Comparison of ENCODE assay signal across 14 cellular contexts in the genomic region with DNA sequence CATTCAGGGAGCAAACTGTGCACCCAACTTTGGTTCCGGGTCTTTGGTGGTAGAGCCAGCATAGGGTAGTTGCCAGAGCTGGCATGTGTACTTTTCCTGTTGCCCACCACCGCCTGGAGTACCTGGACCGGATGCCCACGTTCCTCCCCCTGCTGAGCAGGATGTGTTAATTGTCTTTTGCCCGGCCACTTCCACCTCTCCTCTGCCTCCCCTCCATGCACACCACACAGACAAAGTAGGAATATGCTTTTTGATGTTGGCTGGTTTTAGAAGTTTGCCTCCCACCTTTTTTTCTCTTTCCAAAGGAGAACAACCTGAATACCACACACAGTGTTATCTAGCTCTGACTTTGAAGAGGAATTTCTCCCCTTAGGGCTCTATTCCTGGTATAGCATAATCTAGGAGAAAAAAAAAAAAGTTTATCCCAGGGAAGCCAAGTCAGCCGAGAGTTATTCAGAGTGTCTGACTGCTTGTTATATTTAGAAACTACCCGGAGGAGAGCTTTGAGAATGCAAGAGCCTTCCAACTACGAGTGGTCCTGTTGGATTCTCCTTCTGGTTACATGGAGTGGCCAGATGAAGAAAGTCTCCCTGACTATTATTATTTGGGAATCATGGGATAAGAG.
A peak's percentile ranks its signal among the peaks of the same experiment; 100 is the strongest.
DNase-seq lines count a peak whose midpoint lies in the region; ATAC-seq and TF ChIP-seq lines count a peak whose summit lies in the region.
"Had no signal": no experiment of that assay in that cellular context is flagged by ENCODE, and none has a peak within 500 bp of the region (broad histone marks: within the 10 kb centered on the region; RNA-seq: fewer than 3 reads in every experiment).

No MANE protein-coding gene starts in this region.

- peak in 1 of 2 experiments; percentile 16 for DNase-seq in SJCRH30
- DNase-seq in tibial artery = no peak
- DNase-seq in SKM-1 treated with dmso at 0.1 percent for 144 hours (lab: John Stamatoyannopoulos, UW; ENCODE audit: unreplicated experiment) = no peak
- DNase-seq in NOMO-1 treated with DMSO at 0.1 percent for 48 hours (lab: John Stamatoyannopoulos, UW; ENCODE audit: unreplicated experiment) = no peak
- no peak for DNase-seq in NCI-H146 (lab: John Stamatoyannopoulos, UW)
- DNase-seq: CD8-positive, alpha-beta T cell; ovary; Peyer's patch; stimulated activated CD4-positive, alpha-beta T cell treated with anti-CD3 and anti-CD28 coated beads, Interleukin-4, amount 100 ng/mL, for 1 hour; stimulated activated naive CD8-positive, alpha-beta T cell treated with anti-CD3 and anti-CD28 coated beads, Interleukin-15, amount 100 ng/mL, for 72 hours; T-helper 9 cell had no signal

- TF ChIP-seq POLR2A in gastroesophageal sphincter (IDR thresholded peaks at IDR 0.05) = no peak

- ATAC-seq in gastroesophageal sphincter (peak; percentile 52), GM18861 (IDR thresholded peaks at IDR 0.05; ENCODE audit: unreplicated experiment) (no peak)
- ATAC-seq: CD8-positive, alpha-beta T cell; stimulated activated naive CD8-positive, alpha-beta T cell treated with anti-CD3 and anti-CD28 coated beads, Interleukin-15, amount 100 ng/mL, for 72 hours had no signal

- intact Hi-C loops in tibial artery (cut with DNase I; ENCODE audit: low total_unique reads) = no loop called here

- H3K27ac ChIP-seq in SJCRH30 = peak overlapping the region; percentile 46; the same call in 1 of the 2 replicates
- H3K27ac ChIP-seq in gastroesophageal sphincter = peak overlapping the region; percentile 79 to 93 (median 88)
- H3K27ac ChIP-seq in muscle layer of colon (ENCODE audit: low read depth, low read length) = peak overlapping the region; percentile 86
- H3K27ac ChIP-seq in tibial artery = peak overlapping the region; percentile 82

- H3K36me3 ChIP-seq in SJCRH30 = no peaks in the 10 kb centered on the region
- H3K36me3 ChIP-seq in gastroesophageal sphincter = no peaks in the 10 kb centered on the region
- H3K36me3 ChIP-seq in muscle layer of colon (ENCODE audit: insufficient read depth, low read length) = no peaks in the 10 kb centered on the region
- H3K36me3 ChIP-seq in tibial artery = no peaks in the 10 kb centered on the region
- H3K36me3 ChIP-seq: ovary, Peyer's patch had no signal

- H3K9me3 ChIP-seq in SJCRH30 (replicated peaks) (no peaks in the 10 kb centered on the region), gastroesophageal sphincter (no peaks in the 10 kb centered on the region), muscle layer of colon (ENCODE audit: low read length) (no peaks in the 10 kb centered on the region), tibial artery (no peaks in the 10 kb centered on the region)
- H3K9me3 ChIP-seq: ovary, Peyer's patch had no signal

- H3K4me3 ChIP-seq in SJCRH30 (no peak overlapping the region), gastroesophageal sphincter (no peak overlapping the region), muscle layer of colon (ENCODE audit: low read depth in 1 of 2, low read length in 2 of 2) (no peak overlapping the region), tibial artery (no peak overlapping the region)
- H3K4me3 ChIP-seq: ovary, Peyer's patch had no signal

- WGBS in gastroesophageal sphincter (ENCODE audit: low coverage in 1 of 2), 2 donors = 23% methylated on average over 7 to 8 of the region's 8 CpGs

- TF ChIP-seq EP300 in gastroesophageal sphincter (IDR thresholded peaks at IDR 0.05) = no peak

- H3K4me1 ChIP-seq in SJCRH30 (peaks cover 42% of the 10 kb centered on the region), gastroesophageal sphincter (peaks cover 30 to 81% (median 36%) of the 10 kb centered on the region in 3 donors), muscle layer of colon (ENCODE audit: insufficient read depth, low read length) (peaks cover 72% of the 10 kb centered on the region), tibial artery (peaks cover 0 to 67% (median 44%) of the 10 kb centered on the region in 4 donors)

- H3K9ac ChIP-seq in muscle layer of colon (ENCODE audit: low read length) = no peak overlapping the region

- TF ChIP-seq CTCF in gastroesophageal sphincter (IDR thresholded peaks at IDR 0.05) = peak in 1 of 4 experiments; percentile 6
- TF ChIP-seq CTCF in tibial artery (IDR thresholded peaks at IDR 0.05) = no peak

- H3K27me3 ChIP-seq in SJCRH30 (no peaks in the 10 kb centered on the region), gastroesophageal sphincter (no peaks in the 10 kb centered on the region), muscle layer of colon (ENCODE audit: control insufficient read depth in 1 of 2, insufficient read depth in 2 of 2, low read length in 2 of 2) (no peaks in the 10 kb centered on the region), tibial artery (no peaks in the 10 kb centered on the region)
- H3K27me3 ChIP-seq: ovary, Peyer's patch had no signal
